16 cellular contexts compared by ENCODE assay signal in genomic region chr3:33071181-33071580, GRCh38.
"Had no signal": no experiment of that assay in that cellular context is flagged by ENCODE, and none has a peak within 500 bp of the region (broad histone marks: within the 10 kb centered on the region; RNA-seq: fewer than 3 reads in every experiment).

No MANE protein-coding gene starts in this region.

- DNase-seq: activated gamma-delta T cell treated with Interleukin-2 at 50 U/mL for 16 hours; activated T-cell treated with anti-CD3 and anti-CD28 coated beads, Interleukin-2, amount 50 U/mL, for 1 hour; aorta; effector CD4-positive, alpha-beta T cell; heart right ventricle; left ventricle myocardium superior; mesendoderm; pancreas; retina; stimulated activated CD4-positive, alpha-beta T cell treated with anti-CD3 and anti-CD28 coated beads, Interleukin-4, amount 100 ng/mL, for 1 hour; stimulated activated CD8-positive, alpha-beta memory T cell treated with anti-CD3 and anti-CD28 coated beads, Interleukin-4, amount 100 ng/mL, for 48 hours; stimulated activated naive CD8-positive, alpha-beta T cell treated with anti-CD3 and anti-CD28 coated beads, Interleukin-15, Interleukin-2, amounts not matched to agents 100 U/mL and 50 U/mL, for 24 hours; upper lobe of left lung had no signal

- H3K36me3 ChIP-seq: neural progenitor cell, pancreas had no signal

- ATAC-seq: heart right ventricle; left ventricle myocardium superior; pancreas; stimulated activated naive CD8-positive, alpha-beta T cell treated with anti-CD3 and anti-CD28 coated beads, Interleukin-15, Interleukin-2, amounts not matched to agents 100 U/mL and 50 U/mL, for 24 hours had no signal

- H3K27ac Mint-ChIP-seq: neural progenitor cell had no signal

- H3K9me3 Mint-ChIP-seq: neural progenitor cell had no signal

- H3K4me1 Mint-ChIP-seq: neural progenitor cell had no signal

- H3K9me3 ChIP-seq: heart right ventricle, pancreas, suprapubic skin, upper lobe of left lung had no signal

- H3K4me3 ChIP-seq: heart right ventricle, neural progenitor cell, pancreas, SK-N-MC, suprapubic skin, upper lobe of left lung had no signal

- H3K27me3 ChIP-seq: heart right ventricle, neural progenitor cell, pancreas, suprapubic skin, upper lobe of left lung had no signal

- H3K4me3 Mint-ChIP-seq: neural progenitor cell had no signal

- H3K4me1 ChIP-seq: neural progenitor cell, pancreas, suprapubic skin had no signal
